8 cellular contexts compared by ENCODE assay signal in the genomic region with DNA sequence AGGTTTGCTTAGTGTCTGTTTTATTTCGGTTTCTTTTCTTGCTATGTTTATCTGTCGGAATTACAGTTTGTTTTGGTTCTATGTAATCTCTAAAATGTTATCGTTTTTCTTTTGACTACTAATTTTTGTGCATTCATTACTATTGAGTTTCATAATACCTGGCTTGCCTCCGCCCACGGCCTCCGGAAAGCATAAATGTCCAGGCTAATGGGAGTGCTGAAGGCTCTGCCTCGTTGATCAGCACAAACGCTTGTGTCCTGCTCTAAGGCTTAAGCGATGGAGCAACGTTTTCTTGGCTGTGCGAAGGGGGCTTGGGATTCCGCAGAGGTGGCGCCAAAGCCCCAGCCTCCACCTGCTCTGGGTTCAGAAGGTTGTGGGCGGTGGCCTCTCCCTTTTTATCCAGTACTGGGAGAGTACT. TPM values are rescaled to one million over a fixed set of nuclear protein-coding genes. Genes with fewer than 3 reads are reported as not detected.
DNase-seq lines count a peak whose midpoint lies in the region; ATAC-seq, FAIRE-seq and TF ChIP-seq lines count a peak whose summit lies in the region.

No MANE protein-coding gene starts in this region.

- H3K4me3 ChIP-seq in bronchial epithelial cell (ENCODE audit: low read depth, low read length), result peak overlapping the region; percentile 37
- H3K4me3 ChIP-seq in muscle layer of colon (ENCODE audit: low read depth in 1 of 2, low read length in 2 of 2), result peak overlapping the region; percentile 3 to 20

- peaks cover 5% of the 10 kb centered on the region for H3K9me3 ChIP-seq in muscle layer of colon (ENCODE audit: low read length)

- no peak for FAIRE-seq in bronchial epithelial cell (lab: Jason Lieb, UNC)

- DNase-seq in Right ventricle myocardium inferior (ENCODE audit: missing footprints) (peak; percentile 66), cardiac septum (ENCODE audit: low spot score) (no peak), NCI-H69 (lab: John Stamatoyannopoulos, UW) (peak; percentile 41), bronchial epithelial cell (ENCODE audit: low read depth) (no peak), HPDE6-E6E7 (ENCODE audit: extremely low spot score) (no peak), midbrain (lab: John Stamatoyannopoulos, UW) (no peak)

- peaks cover 3% of the 10 kb centered on the region for H3K4me1 ChIP-seq in muscle layer of colon (ENCODE audit: insufficient read depth, low read length)

- H3K36me3 ChIP-seq in bronchial epithelial cell (ENCODE audit: control insufficient read depth, insufficient read depth, low read length), result no peaks in the 10 kb centered on the region
- H3K36me3 ChIP-seq in muscle layer of colon (ENCODE audit: insufficient read depth, low read length), result no peaks in the 10 kb centered on the region

- no peaks in the 10 kb centered on the region for H3K27me3 ChIP-seq in bronchial epithelial cell (ENCODE audit: control insufficient read depth, insufficient read depth, low read length)
- H3K27me3 ChIP-seq in muscle layer of colon (ENCODE audit: control insufficient read depth in 1 of 2, insufficient read depth in 2 of 2, low read length in 2 of 2), result peaks cover 48 to 63% of the 10 kb centered on the region in 2 donors

- ATAC-seq in Right ventricle myocardium inferior (no peak), HG02884 (IDR thresholded peaks at IDR 0.05; ENCODE audit: unreplicated experiment) (peak; percentile 24)

- no peak for TF ChIP-seq CTCF in bronchial epithelial cell (IDR thresholded peaks at IDR 0.05; ENCODE audit: insufficient read depth, low read length, severe bottlenecking)

- H3K9ac ChIP-seq in muscle layer of colon (ENCODE audit: low read length), result no peak overlapping the region

- intact Hi-C loops in Right ventricle myocardium inferior (cut with DNase I), result no loop called here
- intact Hi-C loops in cardiac septum (cut with DNase I), result no loop called here

- H3K27ac ChIP-seq in muscle layer of colon (ENCODE audit: low read depth, low read length), result no peak overlapping the region

RNA-seq across cellular contexts. Expression of a gene that starts 19.8 kb away (rescaled TPM):
- total RNA-seq in Right ventricle myocardium inferior (0.84 TPM), cardiac septum (1.2 TPM), bronchial epithelial cell (0.26 TPM in 2 replicates)

Comparison
In these comparisons a context has a peak if more than half of its experiments do, and no peak if none do; other contexts are left out.
1. DNase-seq: peak in Right ventricle myocardium inferior (single experiment) and NCI-H69 (single experiment); none in cardiac septum (single experiment), bronchial epithelial cell (single experiment), HPDE6-E6E7 (single experiment) and midbrain (single experiment).